Comparison of ENCODE assay signal across 14 cellular contexts in the genomic region with DNA sequence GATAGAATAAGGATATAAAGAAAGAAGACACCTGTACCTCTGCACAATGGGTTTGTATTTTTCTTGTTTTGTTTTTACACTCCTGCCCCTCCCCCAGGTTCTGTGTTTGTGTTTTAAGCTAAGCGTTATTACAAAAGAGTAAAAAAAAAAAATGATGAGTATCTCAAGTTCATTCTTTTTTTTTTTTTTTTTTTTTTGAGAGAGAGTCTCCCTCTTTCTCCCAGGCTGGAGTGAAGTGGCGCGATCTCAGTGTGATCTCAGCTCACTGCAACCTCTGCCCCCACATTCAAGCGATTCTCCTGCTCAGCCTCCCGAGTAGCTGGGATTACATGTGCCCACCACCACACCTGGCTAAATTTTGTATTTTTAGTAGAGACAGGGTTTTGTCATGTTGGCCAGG. TPM values are rescaled to one million over a fixed set of nuclear protein-coding genes. Genes with fewer than 3 reads are reported as not detected.
A peak's percentile ranks its signal among the peaks of the same experiment; 100 is the strongest.
DNase-seq lines count a peak whose midpoint lies in the region; ATAC-seq and TF ChIP-seq lines count a peak whose summit lies in the region.
"Had no signal": no experiment of that assay in that cellular context is flagged by ENCODE, and none has a peak within 500 bp of the region (broad histone marks: within the 10 kb centered on the region; RNA-seq: fewer than 3 reads in every experiment).

No MANE protein-coding gene starts in this region.

- ATAC-seq in IMR-90 (ENCODE audit: low read depth) (no peak), upper lobe of left lung (ENCODE audit: low FRiP score in 2 of 2) (no peak), body of pancreas (no peak)

- H2BK20ac ChIP-seq in IMR-90 (ENCODE audit: low read depth, low read length) = peak overlapping the region; percentile 98; the same call in 1 of the 2 replicates

- TF ChIP-seq POLR2A in IMR-90 (IDR thresholded peaks at IDR 0.05; ENCODE audit: low read depth, low read length) = no peak
- TF ChIP-seq POLR2A in upper lobe of left lung (IDR thresholded peaks at IDR 0.05) = no peak
- TF ChIP-seq POLR2A in body of pancreas (IDR thresholded peaks at IDR 0.05) = no peak

- H4K8ac ChIP-seq in IMR-90 (ENCODE audit: low read depth in 2 of 2, low read length in 2 of 2) = peak overlapping the region; percentile 43 to 81; a peak in 2 of 4 replicates

- no peak overlapping the region for H3K14ac ChIP-seq in IMR-90 (replicated peaks; ENCODE audit: low read depth, low read length)

- H3K23ac ChIP-seq in IMR-90 (ENCODE audit: low read depth, low read length) = no peak overlapping the region

- no peak for TF ChIP-seq EP300 in upper lobe of left lung (IDR thresholded peaks at IDR 0.05)

- DNase-seq in IMR-90 = no peak
- no peak for DNase-seq in brain microvascular endothelial cell
- DNase-seq in iris pigment epithelial cell (ENCODE audit: low read depth) = peak; percentile 67
- DNase-seq in upper lobe of left lung = no peak
- DNase-seq in body of pancreas = no peak
- no peak for DNase-seq in NCI-H510A treated with DMSO at 0.1 percent for 48 hours (lab: John Stamatoyannopoulos, UW)
- DNase-seq in NCI-H2107 treated with DMSO at 0.1 percent for 48 hours (lab: John Stamatoyannopoulos, UW; ENCODE audit: unreplicated experiment) = no peak
- DNase-seq: AML-193; Caco-2; CD4-positive, alpha-beta T cell; H9 had no signal

- no peak overlapping the region for H3K4me2 ChIP-seq in IMR-90 (ENCODE audit: low read depth, low read length)

- no peak overlapping the region; the same call in 1 of the 2 replicates for H2AK5ac ChIP-seq in IMR-90 (ENCODE audit: low read depth, low read length)

- no TSS peak for BruUV-seq in IMR-90 (replicated peaks; lab: Mats Ljungman, UMichigan)

- H3K4me3 ChIP-seq in IMR-90 (ENCODE audit: insufficient read depth, low read depth, low read length) (no peak overlapping the region), brain microvascular endothelial cell (ENCODE audit: low read depth, low read length) (no peak overlapping the region), upper lobe of left lung (no peak overlapping the region), body of pancreas (no peak overlapping the region)
- H3K4me3 ChIP-seq: A549 had no signal

- H3K9me3 ChIP-seq in IMR-90 (ENCODE audit: control insufficient read depth, insufficient read depth, low read length) (no peaks in the 10 kb centered on the region), upper lobe of left lung (peaks cover 0 to 4% (median 0%) of the 10 kb centered on the region in 4 donors), body of pancreas (no peaks in the 10 kb centered on the region)
- H3K9me3 ChIP-seq: A549, Caco-2 had no signal

- H2AFZ ChIP-seq in IMR-90 (replicated peaks; ENCODE audit: low read length, poor library complexity) = no peak overlapping the region

- H3K9ac ChIP-seq in IMR-90 (ENCODE audit: low read depth, low read length) = no peak overlapping the region

- CTCF ChIA-PET in IMR-90 (lab: Yijun Ruan, JAX) = interaction anchor here (1.4 to 1.5 kb wide), 2 partner anchors 11 to 41 kb away, joined by 3 to 4 read pairs; no protein-coding TSS in a partner anchor

- H3K56ac ChIP-seq in IMR-90 (ENCODE audit: extremely low read depth, insufficient read depth, low read length) = no peak overlapping the region

- H3K36me3 ChIP-seq in IMR-90 (ENCODE audit: control insufficient read depth, insufficient read depth, low read length) = no peaks in the 10 kb centered on the region
- H3K36me3 ChIP-seq in brain microvascular endothelial cell (replicated peaks) = no peaks in the 10 kb centered on the region
- no peaks in the 10 kb centered on the region for H3K36me3 ChIP-seq in upper lobe of left lung
- H3K36me3 ChIP-seq in body of pancreas (replicated peaks in 1 of 2; ENCODE audit: insufficient read depth in 1 of 2, low read depth in 2 of 2) = no peaks in the 10 kb centered on the region

- no peak overlapping the region for H2AK9ac ChIP-seq in IMR-90 (replicated peaks; ENCODE audit: low read depth, low read length, poor library complexity)

- H3K4me1 ChIP-seq in IMR-90 (ENCODE audit: control insufficient read depth, insufficient read depth, low read length) (peaks cover 15% of the 10 kb centered on the region), upper lobe of left lung (peaks cover 0 to 2% (median 0%) of the 10 kb centered on the region in 4 donors), body of pancreas (no peaks in the 10 kb centered on the region)
- H3K4me1 ChIP-seq: Caco-2 had no signal

- H2BK15ac ChIP-seq in IMR-90 (ENCODE audit: low read depth, low read length) = peak overlapping the region; percentile 96; the same call in 1 of the 3 replicates

- in situ Hi-C loops in IMR-90 (cut with MboI; ENCODE audit: low sequenced_read_pairs) = no loop called here
- in situ Hi-C loops in brain microvascular endothelial cell (cut with HindIII; ENCODE audit: low pct_ligation_motif_present, low sequenced_read_pairs) = no loop called here

- peak overlapping the region; percentile 99 for H2BK120ac ChIP-seq in IMR-90 (ENCODE audit: low read depth, low read length)

- H3K79me1 ChIP-seq in IMR-90 (ENCODE audit: low read depth in 1 of 2, low read length in 2 of 2) = peaks cover 13 to 31% of the 10 kb centered on the region in 2 experiments

- TF ChIP-seq RAD21 in IMR-90 (IDR thresholded peaks at IDR 0.05; ENCODE audit: low read length) = no peak

- POLR2A ChIA-PET in IMR-90 (lab: Charles Lee; ENCODE audit: unreplicated experiment) = interaction anchor here (1.5 kb wide), 1 partner anchor 55 kb away, joined by 4 read pairs; no protein-coding TSS in a partner anchor

- dilution Hi-C loops in IMR-90 (cut with HindIII; ENCODE audit: low sequenced_read_pairs, unreplicated experiment) = no loop called here

- H4K20me1 ChIP-seq in IMR-90 (ENCODE audit: insufficient read depth, low read length) = no peaks in the 10 kb centered on the region

- no peak for TF ChIP-seq CTCF in IMR-90 (conservative IDR thresholded peaks at IDR 0.05; ENCODE audit: low read depth, low read length)
- TF ChIP-seq CTCF in brain microvascular endothelial cell (IDR thresholded peaks at IDR 0.05; ENCODE audit: low read depth, low read length, missing control alignments) = no peak
- TF ChIP-seq CTCF in upper lobe of left lung (IDR thresholded peaks at IDR 0.05) = no peak
- TF ChIP-seq CTCF in body of pancreas (IDR thresholded peaks at IDR 0.05) = no peak

- peaks cover 18% of the 10 kb centered on the region for H3K9me1 ChIP-seq in IMR-90 (ENCODE audit: insufficient read depth, low read length)

- peak overlapping the region; percentile 97; the same call in 1 of the 2 replicates for H4K91ac ChIP-seq in IMR-90 (ENCODE audit: insufficient read depth, low read depth, low read length)

- WGBS in IMR-90 (ENCODE audit: extremely low coverage in 2 of 2, insufficient read length in 1 of 2), 2 experiments = no CpG with 5 or more reads among the region's 5 CpGs
- WGBS in upper lobe of left lung, 2 donors = 78 to 84% methylated on average over 5 of the region's 5 CpGs
- 83 to 88% methylated on average over 5 of the region's 5 CpGs for WGBS in body of pancreas, 2 donors

- H4K5ac ChIP-seq in IMR-90 (ENCODE audit: low read depth, low read length) = no peak overlapping the region

- H2BK5ac ChIP-seq in IMR-90 (ENCODE audit: low read depth, low read length, poor library complexity, severe bottlenecking) = peak overlapping the region; percentile 98

- H3K4ac ChIP-seq in IMR-90 (ENCODE audit: low read depth, low read length) = peak overlapping the region; percentile 97

- H3K27ac ChIP-seq in IMR-90 (ENCODE audit: insufficient read depth, low read length) (peak overlapping the region; percentile 65), brain microvascular endothelial cell (peak overlapping the region; percentile 74), upper lobe of left lung (peak overlapping the region in 3 of 4 donors; percentile 1 to 59 (median 41)), body of pancreas (no peak overlapping the region)
- H3K27ac ChIP-seq: 22Rv1, C4-2B had no signal

- 0 out of 2 replicates have a peak overlapping the region, but pooled peaks have one; percentile 99 for H3K18ac ChIP-seq in IMR-90 (ENCODE audit: low read depth, low read length)

- intact Hi-C loops in IMR-90 (cut with micrococcal nuclease) (no loop called here), body of pancreas (cut with DNase I) (no loop called here)

- no peaks in the 10 kb centered on the region for H3K27me3 ChIP-seq in IMR-90 (ENCODE audit: control insufficient read depth, insufficient read depth, low read length)
- H3K27me3 ChIP-seq in brain microvascular endothelial cell (replicated peaks) = no peaks in the 10 kb centered on the region
- no peaks in the 10 kb centered on the region for H3K27me3 ChIP-seq in upper lobe of left lung
- H3K27me3 ChIP-seq in body of pancreas = no peaks in the 10 kb centered on the region

TF ChIP-seq in IMR-90, 13 proteins besides CTCF, POLR2A, EP300 and RAD21 (continues in another document):
- TF ChIP-seq BHLHE40 (IDR thresholded peaks at IDR 0.05; ENCODE audit: low read depth, low read length) = no peak
- TF ChIP-seq CEBPB (IDR thresholded peaks at IDR 0.05; ENCODE audit: low read depth, low read length) = no peak
- TF ChIP-seq MAZ (IDR thresholded peaks at IDR 0.05; ENCODE audit: borderline replicate concordance, low read depth, low read length) = no peak
- TF ChIP-seq, protein P1, sequence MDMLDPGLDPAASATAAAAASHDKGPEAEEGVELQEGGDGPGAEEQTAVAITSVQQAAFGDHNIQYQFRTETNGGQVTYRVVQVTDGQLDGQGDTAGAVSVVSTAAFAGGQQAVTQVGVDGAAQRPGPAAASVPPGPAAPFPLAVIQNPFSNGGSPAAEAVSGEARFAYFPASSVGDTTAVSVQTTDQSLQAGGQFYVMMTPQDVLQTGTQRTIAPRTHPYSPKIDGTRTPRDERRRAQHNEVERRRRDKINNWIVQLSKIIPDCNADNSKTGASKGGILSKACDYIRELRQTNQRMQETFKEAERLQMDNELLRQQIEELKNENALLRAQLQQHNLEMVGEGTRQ (IDR thresholded peaks at IDR 0.05; ENCODE audit: low read depth, low read length) = no peak
- no peak for TF ChIP-seq CHD1 (IDR thresholded peaks at IDR 0.05; ENCODE audit: low read depth, low read length)
- TF ChIP-seq, protein P2, sequence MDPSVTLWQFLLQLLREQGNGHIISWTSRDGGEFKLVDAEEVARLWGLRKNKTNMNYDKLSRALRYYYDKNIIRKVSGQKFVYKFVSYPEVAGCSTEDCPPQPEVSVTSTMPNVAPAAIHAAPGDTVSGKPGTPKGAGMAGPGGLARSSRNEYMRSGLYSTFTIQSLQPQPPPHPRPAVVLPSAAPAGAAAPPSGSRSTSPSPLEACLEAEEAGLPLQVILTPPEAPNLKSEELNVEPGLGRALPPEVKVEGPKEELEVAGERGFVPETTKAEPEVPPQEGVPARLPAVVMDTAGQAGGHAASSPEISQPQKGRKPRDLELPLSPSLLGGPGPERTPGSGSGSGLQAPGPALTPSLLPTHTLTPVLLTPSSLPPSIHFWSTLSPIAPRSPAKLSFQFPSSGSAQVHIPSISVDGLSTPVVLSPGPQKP (IDR thresholded peaks at IDR 0.05; ENCODE audit: borderline replicate concordance, low read depth, low read length) = no peak
- no peak for TF ChIP-seq RCOR1 (IDR thresholded peaks at IDR 0.05; ENCODE audit: insufficient replicate concordance, low read length)

RNA-seq across cellular contexts. Expression of a gene that starts 29.4 kb away (rescaled TPM):
- total RNA-seq in IMR-90 (2012; rRNA removed) = 267 and 361 TPM in 2 replicates
- polyA plus RNA-seq in IMR-90 (2012; rRNA removed) = 191 and 221 TPM in 2 replicates
- 68.3 and 80.0 TPM in 2 replicates for polyA plus RNA-seq in IMR-90 (2012; cell fraction: cytosol; rRNA removed)
- polyA plus RNA-seq in IMR-90 (2012; cell fraction: nucleus; rRNA removed; ENCODE audit: low replicate concordance) = 60.2 and 146 TPM in 2 replicates
- total RNA-seq in upper lobe of left lung = 10 to 100 TPM; 34.0 to 88.6 (median 67.9) TPM
- total RNA-seq in body of pancreas = 10 to 100 TPM; 25.7 to 27.5 TPM

Comparison
In these comparisons a context has a peak if more than half of its experiments do, and no peak if none do; other contexts are left out.
1. H3K27ac ChIP-seq: peak in IMR-90 (single experiment), brain microvascular endothelial cell (single experiment) and upper lobe of left lung (3 of 4); none in body of pancreas (0 of 4).